ENCODE assay signal across 8 cellular contexts in genomic region chr6:104705095-104705707, GRCh38.
A peak's percentile ranks its signal among the peaks of the same experiment; 100 is the strongest.
DNase-seq lines count a peak whose midpoint lies in the region; FAIRE-seq and TF ChIP-seq lines count a peak whose summit lies in the region.

No MANE protein-coding gene starts in this region.

- H3K4me1 ChIP-seq in OCI-LY7 (ENCODE audit: insufficient read depth, low read length, poor library complexity, severe bottlenecking) (peaks cover 15% of the 10 kb centered on the region), astrocyte (ENCODE audit: insufficient read depth, low read length) (peaks cover 17% of the 10 kb centered on the region)

- no peaks in the 10 kb centered on the region for H3K27me3 Mint-ChIP-seq in astrocyte (ENCODE audit: low read depth, unreplicated experiment)

- H3K9me2 ChIP-seq in OCI-LY7 (ENCODE audit: insufficient read depth, low read length), result 0 out of 2 replicates have a peak, but pooled peaks cover 9% of the 10 kb centered on the region

- DNase-seq in GF-D8 (lab: John Stamatoyannopoulos, UW) (peak; percentile 98), OCI-LY7 (ENCODE audit: low spot score) (peak; percentile 52), astrocyte (ENCODE audit: low read depth) (peak; percentile 86), medulla oblongata (ENCODE audit: extremely low spot score) (peak; percentile 52), HT-29 (ENCODE audit: low spot score) (no peak), DMS114 treated with DMSO at 0.1 percent for 48 hours (lab: John Stamatoyannopoulos, UW; ENCODE audit: unreplicated experiment) (no peak), COR-L47 (lab: John Stamatoyannopoulos, UW) (no peak), NCI-H510A treated with DMSO at 0.1 percent for 48 hours (lab: John Stamatoyannopoulos, UW) (no peak)

- peak overlapping the region; percentile 62 for H3K27ac Mint-ChIP-seq in astrocyte (ENCODE audit: unreplicated experiment)

- CTCF ChIA-PET in OCI-LY7 (lab: Charles Lee; ENCODE audit: unreplicated experiment), result no interaction called here

- H3K4me3 Mint-ChIP-seq in astrocyte (ENCODE audit: unreplicated experiment), result no peak overlapping the region

- no peaks in the 10 kb centered on the region for H3K9me3 Mint-ChIP-seq in astrocyte (ENCODE audit: unreplicated experiment)

- H3K27ac ChIP-seq in OCI-LY7 (ENCODE audit: low read depth, low read length, poor library complexity, severe bottlenecking), result no peak overlapping the region
- H3K27ac ChIP-seq in astrocyte (ENCODE audit: low read depth, low read length), result peak overlapping the region; percentile 80

- H4K20me1 ChIP-seq in OCI-LY7 (ENCODE audit: insufficient read depth, low read length), result no peaks in the 10 kb centered on the region
- no peaks in the 10 kb centered on the region for H4K20me1 ChIP-seq in astrocyte (ENCODE audit: insufficient read depth, low read length)

- FAIRE-seq in astrocyte (lab: Jason Lieb, UNC), result peak; percentile 81

- no peaks in the 10 kb centered on the region for H3K27me3 ChIP-seq in astrocyte (ENCODE audit: insufficient read depth, low read length)

- intact Hi-C loops in OCI-LY7 (cut with micrococcal nuclease; ENCODE audit: unreplicated experiment), result no loop called here

- peaks cover 28% of the 10 kb centered on the region for H3K4me1 Mint-ChIP-seq in astrocyte (ENCODE audit: low read depth, unreplicated experiment)

- H3K9ac ChIP-seq in astrocyte (ENCODE audit: low read length), result peak overlapping the region; percentile 54

- TF ChIP-seq CTCF in OCI-LY7 (conservative IDR thresholded peaks at IDR 0.05; ENCODE audit: low read length) (no peak), astrocyte (IDR thresholded peaks at IDR 0.05; ENCODE audit: insufficient read depth, low read depth, low read length) (no peak)

- H3K36me3 Mint-ChIP-seq in astrocyte (ENCODE audit: low read depth, unreplicated experiment), result no peaks in the 10 kb centered on the region

- H2AFZ ChIP-seq in OCI-LY7 (ENCODE audit: low read length) (no peak overlapping the region; the same call in 1 of the 2 replicates), astrocyte (ENCODE audit: low read depth, low read length) (no peak overlapping the region)

- peak overlapping the region; percentile 12 for H3K4me3 ChIP-seq in OCI-LY7 (ENCODE audit: low read depth, low read length, poor library complexity, severe bottlenecking)
- H3K4me3 ChIP-seq in astrocyte (ENCODE audit: insufficient read depth, low read depth, low read length), result no peak overlapping the region

- no peaks in the 10 kb centered on the region for H3K36me3 ChIP-seq in OCI-LY7 (ENCODE audit: insufficient read depth, low read length)
- H3K36me3 ChIP-seq in astrocyte (ENCODE audit: insufficient read depth, low read length), result no peaks in the 10 kb centered on the region

- H3K79me2 ChIP-seq in OCI-LY7 (ENCODE audit: insufficient read depth, low read depth, low read length), result no peaks in the 10 kb centered on the region
- no peaks in the 10 kb centered on the region for H3K79me2 ChIP-seq in astrocyte (ENCODE audit: insufficient read depth, low read length)

- no TSS peak for BruUV-seq in OCI-LY7 (replicated peaks; lab: Mats Ljungman, UMichigan)

- H3K4me2 ChIP-seq in OCI-LY7 (ENCODE audit: low read length) (peak overlapping the region; percentile 52), astrocyte (ENCODE audit: low read length) (peak overlapping the region; percentile 68)

- POLR2A ChIA-PET in OCI-LY7 (lab: Charles Lee), result interaction anchor here (0.7 to 1.2 kb wide), 3 partner anchors 13 to 104 kb away, joined by 3 read pairs; no protein-coding TSS in a partner anchor

- no peaks in the 10 kb centered on the region for H3K9me3 ChIP-seq in OCI-LY7 (ENCODE audit: low read length)
- H3K9me3 ChIP-seq in astrocyte (ENCODE audit: insufficient read depth, low read depth, low read length), result peaks cover 4% of the 10 kb centered on the region

Comparison
In these comparisons a context has a peak if more than half of its experiments do, and no peak if none do; other contexts are left out.
1. DNase-seq: peak in GF-D8 (single experiment), OCI-LY7 (single experiment), astrocyte (single experiment) and medulla oblongata (single experiment); none in HT-29 (single experiment), DMS114 treated with DMSO at 0.1 percent for 48 hours (single experiment), COR-L47 (single experiment) and NCI-H510A treated with DMSO at 0.1 percent for 48 hours (single experiment).